In the genomic region with DNA sequence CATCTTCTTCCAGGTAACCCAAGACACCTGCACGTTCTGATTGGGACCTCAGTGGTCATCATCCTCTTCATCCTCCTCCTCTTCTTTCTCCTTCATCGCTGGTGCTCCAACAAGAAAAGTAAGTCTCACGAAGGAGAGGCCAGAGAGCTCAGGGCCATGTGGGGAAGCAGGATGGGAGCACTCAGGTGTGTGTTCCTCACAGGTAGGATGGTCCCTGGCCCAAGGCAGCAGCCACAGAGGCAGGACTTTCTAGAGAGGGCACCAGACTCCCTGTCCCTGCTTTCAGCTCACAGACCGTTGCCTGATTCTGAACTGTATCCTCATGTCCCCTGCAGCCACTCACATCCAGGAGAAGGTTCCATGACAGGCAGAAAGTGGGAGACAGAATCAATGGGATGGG, we compare ENCODE assay signal across 4 cellular contexts. TPM values are rescaled to one million over a fixed set of nuclear protein-coding genes. Genes with fewer than 3 reads are reported as not detected.
"Had no signal": no experiment of that assay in that cellular context is flagged by ENCODE, and none has a peak within 500 bp of the region (broad histone marks: within the 10 kb centered on the region; RNA-seq: fewer than 3 reads in every experiment).

No MANE protein-coding gene starts in this region.

RNA-seq across cellular contexts. Expression of a gene that starts 3.1 kb away (rescaled TPM):
- total RNA-seq: LHCN-M2, M059J, MCF 10A, NCI-H460 had no signal

RNA-seq across cellular contexts. Expression of a gene that starts 28.2 kb away (rescaled TPM):
- total RNA-seq: LHCN-M2, M059J, MCF 10A, NCI-H460 had no signal

RNA-seq across cellular contexts. Expression of a gene that starts 36.9 kb away (rescaled TPM):
- total RNA-seq: LHCN-M2, M059J, MCF 10A, NCI-H460 had no signal

RNA-seq across cellular contexts. Expression of a gene that starts 42.2 kb away (rescaled TPM):
- total RNA-seq: LHCN-M2, M059J, MCF 10A, NCI-H460 had no signal

RNA-seq across cellular contexts. Expression of a gene that starts 49.8 kb away (rescaled TPM):
- total RNA-seq: LHCN-M2, M059J, MCF 10A, NCI-H460 had no signal
